In the genomic region with DNA sequence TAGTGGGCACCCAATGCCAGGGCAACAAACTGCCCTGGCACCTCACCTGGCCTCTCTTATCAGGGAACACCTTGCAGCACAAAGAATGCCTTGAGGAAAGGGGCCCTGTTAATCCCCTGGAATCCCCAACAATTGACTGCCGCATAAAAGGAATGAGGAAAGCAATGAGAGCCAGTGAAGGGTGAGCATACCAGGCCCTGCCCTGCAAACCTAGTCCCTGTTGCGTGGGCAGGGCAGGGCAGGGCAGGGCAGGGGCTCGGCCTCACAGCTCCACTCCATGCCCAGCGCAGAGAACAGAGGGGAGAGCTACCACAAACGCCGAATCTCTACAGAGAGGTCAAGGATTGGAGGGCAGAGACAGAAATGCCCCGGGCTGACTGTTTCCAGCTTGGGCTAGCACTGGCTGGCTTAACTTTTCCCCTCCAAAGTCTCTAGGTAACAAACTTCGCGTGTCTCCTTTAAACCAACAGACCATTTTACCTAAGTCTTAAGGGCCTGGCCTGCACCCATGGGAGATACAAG, we compare ENCODE assay signal across 8 cellular contexts. TPM values are rescaled to one million over a fixed set of nuclear protein-coding genes. Genes with fewer than 3 reads are reported as not detected.
DNase-seq lines count a peak whose midpoint lies in the region; ATAC-seq and TF ChIP-seq lines count a peak whose summit lies in the region.

No MANE protein-coding gene starts in this region.

- H3K36me3 ChIP-seq in BE2C (no peaks in the 10 kb centered on the region), HUES48 (ENCODE audit: control insufficient read depth, insufficient read depth, low read length) (no peaks in the 10 kb centered on the region)

- peaks cover 35% of the 10 kb centered on the region for H3K36me3 Mint-ChIP-seq in stimulated activated effector memory CD8-positive, alpha-beta T cell treated with anti-CD3 and anti-CD28 coated beads, Interleukin-12 subunit alpha, Interleukin-12 subunit beta, amount 100 ng/mL, for 72 hours

- peak; percentile 25 for ATAC-seq in stimulated activated effector memory CD8-positive, alpha-beta T cell treated with anti-CD3 and anti-CD28 coated beads, Interleukin-12 subunit alpha, Interleukin-12 subunit beta, amount 100 ng/mL, for 72 hours
- no peak for ATAC-seq in GM21529 (IDR thresholded peaks at IDR 0.05; ENCODE audit: unreplicated experiment)

- H3K4me1 ChIP-seq in BE2C (no peaks in the 10 kb centered on the region; the same call in 1 of the 2 replicates), HUES48 (ENCODE audit: control insufficient read depth, insufficient read depth, low read length) (peaks cover 33% of the 10 kb centered on the region)

- H3K4me3 Mint-ChIP-seq in stimulated activated effector memory CD8-positive, alpha-beta T cell treated with anti-CD3 and anti-CD28 coated beads, Interleukin-12 subunit alpha, Interleukin-12 subunit beta, amount 100 ng/mL, for 72 hours: peak overlapping the region; percentile 75

- peaks cover 49% of the 10 kb centered on the region for H3K4me1 Mint-ChIP-seq in stimulated activated effector memory CD8-positive, alpha-beta T cell treated with anti-CD3 and anti-CD28 coated beads, Interleukin-12 subunit alpha, Interleukin-12 subunit beta, amount 100 ng/mL, for 72 hours

- peak overlapping the region; percentile 86 for H3K27ac Mint-ChIP-seq in stimulated activated effector memory CD8-positive, alpha-beta T cell treated with anti-CD3 and anti-CD28 coated beads, Interleukin-12 subunit alpha, Interleukin-12 subunit beta, amount 100 ng/mL, for 72 hours

- peak overlapping the region; percentile 12 for H3K27ac ChIP-seq in HUES48 (ENCODE audit: low read depth, low read length)
- peak overlapping the region; percentile 79 for H3K27ac ChIP-seq in angular gyrus (ENCODE audit: low read depth, low read length)

- H3K27me3 ChIP-seq in BE2C (no peaks in the 10 kb centered on the region), HUES48 (ENCODE audit: control insufficient read depth, insufficient read depth, low read length) (peaks cover 16% of the 10 kb centered on the region)

- no peak for TF ChIP-seq CTCF in BE2C (IDR thresholded peaks at IDR 0.05; ENCODE audit: low read depth, low read length)

- DNase-seq in BE2C: no peak
- DNase-seq in iPS-NIHi11 (ENCODE audit: low spot score): peak; percentile 58
- DNase-seq in stimulated activated effector memory CD8-positive, alpha-beta T cell treated with anti-CD3 and anti-CD28 coated beads, Interleukin-12 subunit alpha, Interleukin-12 subunit beta, amount 100 ng/mL, for 72 hours (ENCODE audit: low spot score in 2 of 2): no peak
- DNase-seq in AG08395 (ENCODE audit: low spot score): no peak
- DNase-seq in NCI-H128 (lab: John Stamatoyannopoulos, UW; ENCODE audit: unreplicated experiment): no peak

- H3K9ac ChIP-seq in HUES48 (ENCODE audit: low read depth, low read length): peak overlapping the region; percentile 59

- no peaks in the 10 kb centered on the region for H3K9me3 Mint-ChIP-seq in stimulated activated effector memory CD8-positive, alpha-beta T cell treated with anti-CD3 and anti-CD28 coated beads, Interleukin-12 subunit alpha, Interleukin-12 subunit beta, amount 100 ng/mL, for 72 hours

- H3K9me3 ChIP-seq in BE2C: no peaks in the 10 kb centered on the region
- H3K9me3 ChIP-seq in HUES48 (ENCODE audit: control insufficient read depth, insufficient read depth, low read length): no peaks in the 10 kb centered on the region

- peak overlapping the region; percentile 73 for H3K4me3 ChIP-seq in BE2C (ENCODE audit: low read depth, low read length)
- peak overlapping the region; percentile 64 for H3K4me3 ChIP-seq in HUES48 (ENCODE audit: low read depth, low read length)

RNA-seq across cellular contexts. Expression of a gene that starts 1.1 kb away (rescaled TPM):
- 26.7 TPM for polyA plus RNA-seq in BE2C (2012; ENCODE audit: insufficient read depth, insufficient read length, low read depth)
